ENCODE assay signal across 3 cellular contexts in genomic region chr9:92033307-92033706, GRCh38.
"Had no signal": no experiment of that assay in that cellular context is flagged by ENCODE, and none has a peak within 500 bp of the region (broad histone marks: within the 10 kb centered on the region; RNA-seq: fewer than 3 reads in every experiment).

No MANE protein-coding gene starts in this region.

- ATAC-seq: GM12878 had no signal

- DNase-seq: GDM1, GF-D8 had no signal
